Comparison of ENCODE assay signal across 8 cellular contexts in the genomic region with DNA sequence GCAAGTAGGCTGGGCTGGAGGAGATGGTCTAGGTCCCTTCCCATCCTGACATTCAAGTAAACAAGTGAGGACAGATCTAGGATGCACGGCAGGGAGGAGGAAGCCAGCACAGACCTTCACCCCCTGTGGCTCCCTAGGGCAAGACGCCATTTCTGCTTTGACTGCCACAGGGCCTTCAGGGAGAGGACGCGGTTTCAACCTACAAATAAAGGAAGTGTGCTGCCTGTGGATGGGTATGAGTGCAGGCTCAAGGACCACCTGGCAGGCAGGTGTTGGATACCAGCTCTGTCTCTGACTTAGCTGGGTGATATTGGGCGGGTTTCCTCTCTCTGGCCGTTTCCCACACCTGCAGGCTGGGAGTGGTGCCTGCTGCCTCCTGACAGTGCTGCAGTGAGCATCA. TPM values are rescaled to one million over a fixed set of nuclear protein-coding genes. Genes with fewer than 3 reads are reported as not detected.
A peak's percentile ranks its signal among the peaks of the same experiment; 100 is the strongest.
DNase-seq lines count a peak whose midpoint lies in the region; ATAC-seq and TF ChIP-seq lines count a peak whose summit lies in the region.

No MANE protein-coding gene starts in this region.

- CTCF ChIA-PET in mammary epithelial cell (lab: Charles Lee; ENCODE audit: low non-redundant PET) = no interaction called here

- H3K36me3 ChIP-seq in CD4-positive, CD25-positive, alpha-beta regulatory T cell (ENCODE audit: control insufficient read depth, insufficient read depth, low read length) = peaks cover 55% of the 10 kb centered on the region
- H3K36me3 ChIP-seq in mammary epithelial cell (ENCODE audit: insufficient read depth, low read length) = peaks cover 26% of the 10 kb centered on the region

- intact Hi-C loops in mammary epithelial cell (cut with micrococcal nuclease) = no loop called here

- H3K4me3 Mint-ChIP-seq in CD4-positive, CD25-positive, alpha-beta regulatory T cell = peak overlapping the region in 2 of 4 donors; percentile 33 to 63
- peak overlapping the region in 8 of 10 donors; percentile 22 to 82 (median 60) for H3K4me3 Mint-ChIP-seq in naive thymus-derived CD8-positive, alpha-beta T cell

- in situ Hi-C loops in mammary epithelial cell (cut with MboI; ENCODE audit: low sequenced_read_pairs in 2 of 2) = no loop called here

- POLR2A ChIA-PET in naive thymus-derived CD8-positive, alpha-beta T cell (lab: Charles Lee) = interaction anchor here (1.6 to 3.2 kb wide), 3 partner anchors 11 to 17 kb away, joined by 4 to 26 read pairs (median 10); partner anchors contain the start of gene SLC2A1

- no peak for DNase-seq in CD4-positive, CD25-positive, alpha-beta regulatory T cell
- DNase-seq in NCI-H2029 treated with DMSO at 0.1 percent for 48 hours (lab: John Stamatoyannopoulos, UW) (peak; percentile 96), mammary epithelial cell (no peak), SHP77 treated with DMSO at 0.1 percent for 48 hours (lab: John Stamatoyannopoulos, UW) (no peak)
- DNase-seq in naive thymus-derived CD8-positive, alpha-beta T cell = no peak
- no peak for DNase-seq in stimulated activated CD4-positive, alpha-beta T cell treated with anti-CD3 and anti-CD28 coated beads, Interleukin-4, amount 100 ng/mL, for 1 hour

- no peak for ATAC-seq in CD4-positive, CD25-positive, alpha-beta regulatory T cell (ENCODE audit: low read depth in 2 of 2)
- no peak for ATAC-seq in naive thymus-derived CD8-positive, alpha-beta T cell
- no peak for ATAC-seq in GM18861 (IDR thresholded peaks at IDR 0.05; ENCODE audit: unreplicated experiment)
- ATAC-seq in GM18511 (IDR thresholded peaks at IDR 0.05; ENCODE audit: unreplicated experiment) = no peak

- H3K27me3 ChIP-seq in CD4-positive, CD25-positive, alpha-beta regulatory T cell (ENCODE audit: control insufficient read depth, insufficient read depth, low read length) = no peaks in the 10 kb centered on the region
- no peaks in the 10 kb centered on the region for H3K27me3 ChIP-seq in mammary epithelial cell (ENCODE audit: insufficient read depth, low read length)

- dilution Hi-C loops in mammary epithelial cell (cut with HindIII; ENCODE audit: low sequenced_read_pairs) = no loop called here

- no peak overlapping the region for H3K4me3 ChIP-seq in CD4-positive, CD25-positive, alpha-beta regulatory T cell (ENCODE audit: low read depth, low read length)
- H3K4me3 ChIP-seq in mammary epithelial cell (replicated peaks in 1 of 3; ENCODE audit: insufficient read depth in 1 of 3, low read depth in 2 of 3, low read length in 3 of 3) = no peak overlapping the region

- H3K4me2 ChIP-seq in mammary epithelial cell (ENCODE audit: insufficient read depth, low read depth, low read length) = peak overlapping the region; percentile 55

- H3K36me3 Mint-ChIP-seq in CD4-positive, CD25-positive, alpha-beta regulatory T cell = peaks cover 35% of the 10 kb centered on the region
- peaks cover 4 to 66% (median 9%) of the 10 kb centered on the region in 3 donors for H3K36me3 Mint-ChIP-seq in naive thymus-derived CD8-positive, alpha-beta T cell

- peaks cover 91% of the 10 kb centered on the region for H3K4me1 ChIP-seq in CD4-positive, CD25-positive, alpha-beta regulatory T cell (ENCODE audit: control insufficient read depth, insufficient read depth, low read length, poor library complexity, severe bottlenecking)
- peaks cover 98% of the 10 kb centered on the region for H3K4me1 ChIP-seq in mammary epithelial cell (ENCODE audit: insufficient read depth, low read length)

- H3K4me1 Mint-ChIP-seq in CD4-positive, CD25-positive, alpha-beta regulatory T cell = peaks cover 0 to 99% (median 81%) of the 10 kb centered on the region in 4 donors
- peaks cover 62 to 99% (median 97%) of the 10 kb centered on the region in 4 donors for H3K4me1 Mint-ChIP-seq in naive thymus-derived CD8-positive, alpha-beta T cell

- H2AFZ ChIP-seq in mammary epithelial cell (ENCODE audit: low read depth, low read length) = no peak overlapping the region

- H3K27ac ChIP-seq in CD4-positive, CD25-positive, alpha-beta regulatory T cell (ENCODE audit: insufficient read depth, low read length, poor library complexity, severe bottlenecking) = peak overlapping the region; percentile 55
- peak overlapping the region; percentile 87 for H3K27ac ChIP-seq in mammary epithelial cell (ENCODE audit: insufficient read depth, low read depth, low read length)

- peak overlapping the region; percentile 72 to 99 (median 93) for H3K27ac Mint-ChIP-seq in CD4-positive, CD25-positive, alpha-beta regulatory T cell
- H3K27ac Mint-ChIP-seq in naive thymus-derived CD8-positive, alpha-beta T cell = peak overlapping the region; percentile 63 to 91 (median 84)

- H3K9me3 ChIP-seq in CD4-positive, CD25-positive, alpha-beta regulatory T cell (ENCODE audit: control insufficient read depth in 2 of 2, low read length in 2 of 2) = no peaks in the 10 kb centered on the region
- H3K9me3 ChIP-seq in mammary epithelial cell (replicated peaks; ENCODE audit: insufficient read depth, low read length) = no peaks in the 10 kb centered on the region

- 30% methylated on average over 4 of the region's 6 CpGs for WGBS in mammary epithelial cell (ENCODE audit: low coverage, missing lambda C conversion rate)

- no peak for TF ChIP-seq CTCF in mammary epithelial cell (conservative IDR thresholded peaks at IDR 0.05 in 1 of 2, IDR thresholded peaks at IDR 0.05 in 1 of 2; ENCODE audit: extremely low read depth in 1 of 2, insufficient read depth in 1 of 2, low read depth in 1 of 2, low read length in 2 of 2)

- no TSS peak for BruUV-seq in mammary epithelial cell (replicated peaks; lab: Mats Ljungman, UMichigan)

- H3K9ac ChIP-seq in mammary epithelial cell (ENCODE audit: insufficient read depth, low read length) = peak overlapping the region; percentile 54

- H3K79me2 ChIP-seq in mammary epithelial cell (ENCODE audit: insufficient read depth, low read length) = peaks cover 99% of the 10 kb centered on the region

- no peaks in the 10 kb centered on the region for H3K9me3 Mint-ChIP-seq in CD4-positive, CD25-positive, alpha-beta regulatory T cell
- H3K9me3 Mint-ChIP-seq in naive thymus-derived CD8-positive, alpha-beta T cell = no peaks in the 10 kb centered on the region

- no peaks in the 10 kb centered on the region for H3K27me3 Mint-ChIP-seq in CD4-positive, CD25-positive, alpha-beta regulatory T cell
- H3K27me3 Mint-ChIP-seq in naive thymus-derived CD8-positive, alpha-beta T cell = no peaks in the 10 kb centered on the region

- H4K20me1 ChIP-seq in mammary epithelial cell (ENCODE audit: insufficient read depth, low read length) = no peaks in the 10 kb centered on the region

RNA-seq across cellular contexts. Expression of gene SLC2A1, which starts 16.2 kb away (rescaled TPM):
- total RNA-seq in CD4-positive, CD25-positive, alpha-beta regulatory T cell = 60.2 TPM
- polyA plus RNA-seq in CD4-positive, CD25-positive, alpha-beta regulatory T cell = 10 to 100 TPM; 22.0 to 25.5 (median 23.6) TPM
- 100 to 1,000 TPM; 471 to 738 TPM for total RNA-seq in mammary epithelial cell
- 404 TPM for polyA plus RNA-seq in mammary epithelial cell
- polyA minus RNA-seq in mammary epithelial cell = 456 TPM
- 10 to 100 TPM; 57.2 to 57.3 TPM for total RNA-seq in naive thymus-derived CD8-positive, alpha-beta T cell
- 10 to 100 TPM; 17.7 to 22.8 (median 22.0) TPM for polyA plus RNA-seq in naive thymus-derived CD8-positive, alpha-beta T cell
